8 cellular contexts compared by ENCODE assay signal in genomic region chr21:9823197-9824157, GRCh38.
DNase-seq lines count a peak whose midpoint lies in the region; ATAC-seq and TF ChIP-seq lines count a peak whose summit lies in the region.
"Not testable (repeated sequence)": the region's sequence is repeated elsewhere in the genome, so short reads cannot be mapped to it uniquely, and the experiment has no call there.

No MANE protein-coding gene starts in this region.

- not testable (repeated sequence) for H3K18ac ChIP-seq in trophoblast cell (ENCODE audit: low read length)

- not testable (repeated sequence) for H3K79me1 ChIP-seq in trophoblast cell (ENCODE audit: low read length)

- H3K27me3 ChIP-seq in Peyer's patch; right lobe of liver; trophoblast cell (ENCODE audit: insufficient read depth, low read length): not testable (repeated sequence)

- not testable (repeated sequence) for H2AFZ ChIP-seq in trophoblast cell (ENCODE audit: insufficient read depth, low read length, poor library complexity)

- H3K36me3 Mint-ChIP-seq in CD14-positive monocyte: not testable (repeated sequence)

- H3K9me3 ChIP-seq in Peyer's patch; right lobe of liver; trophoblast cell (ENCODE audit: insufficient read depth, low read depth, low read length): not testable (repeated sequence)

- H2BK12ac ChIP-seq in trophoblast cell (ENCODE audit: low read length): not testable (repeated sequence)

- H3K79me2 ChIP-seq in trophoblast cell (ENCODE audit: control insufficient read depth, insufficient read depth, low read length, poor library complexity): not testable (repeated sequence)

- not testable (repeated sequence) for ATAC-seq in Right ventricle myocardium inferior, right lobe of liver

- peak overlapping the region; percentile 51 for H4K12ac ChIP-seq in trophoblast cell (ENCODE audit: low read depth, low read length)

- H4K91ac ChIP-seq in trophoblast cell (ENCODE audit: low read depth, low read length): not testable (repeated sequence)

- H3K4me2 ChIP-seq in trophoblast cell (ENCODE audit: low read length): not testable (repeated sequence)

- DNase-seq in CD14-positive monocyte (ENCODE audit: low spot score): peak; percentile 73
- peak in 2 of 3 donors; percentile 59 to 71 for DNase-seq in Peyer's patch
- peak; percentile 70 for DNase-seq in activated CD8-positive, alpha-beta memory T cell treated with anti-CD3 and anti-CD28 coated beads for 24 hours
- DNase-seq in astrocyte of the hippocampus (ENCODE audit: low read depth, low spot score): peak; percentile 18
- peak; percentile 90 for DNase-seq in Right ventricle myocardium inferior (ENCODE audit: missing footprints)
- peak; percentile 60 to 87 (median 63) for DNase-seq in right lobe of liver
- DNase-seq in trophoblast cell: not testable (repeated sequence)
- peak; percentile 4 for DNase-seq in superior temporal gyrus (ENCODE audit: extremely low spot score)

- not testable (repeated sequence) for TF ChIP-seq POLR2A in Peyer's patch (IDR thresholded peaks at IDR 0.05); right lobe of liver (IDR thresholded peaks at IDR 0.05)

- H3K9me3 Mint-ChIP-seq in CD14-positive monocyte: peaks cover 9 to 35% (median 10%) of the 10 kb centered on the region in 7 donors

- intact Hi-C loops in CD14-positive monocyte (cut with micrococcal nuclease); Right ventricle myocardium inferior (cut with DNase I); right lobe of liver (cut with DNase I): not testable (repeated sequence)

- H3K14ac ChIP-seq in trophoblast cell (ENCODE audit: low read length): not testable (repeated sequence)

- H3K9ac ChIP-seq in trophoblast cell (ENCODE audit: low read length): not testable (repeated sequence)

- not testable (repeated sequence) for TF ChIP-seq CTCF in CD14-positive monocyte (IDR thresholded peaks at IDR 0.05); Peyer's patch (IDR thresholded peaks at IDR 0.05); right lobe of liver (IDR thresholded peaks at IDR 0.05)

- H3K36me3 ChIP-seq in Peyer's patch; right lobe of liver; trophoblast cell (ENCODE audit: control insufficient read depth in 1 of 2, insufficient read depth in 2 of 2, low read length in 2 of 2): not testable (repeated sequence)

- not testable (repeated sequence) for H3K4me1 ChIP-seq in Peyer's patch; right lobe of liver; trophoblast cell (ENCODE audit: control insufficient read depth in 1 of 2, insufficient read depth in 2 of 2, low read length in 2 of 2)

- not testable (repeated sequence) for H2BK120ac ChIP-seq in trophoblast cell (ENCODE audit: insufficient read depth, low read length, poor library complexity)

- H3K4me3 ChIP-seq in Peyer's patch; right lobe of liver; trophoblast cell (ENCODE audit: low read depth, low read length): not testable (repeated sequence)

- H2BK5ac ChIP-seq in trophoblast cell (ENCODE audit: low read depth, low read length, poor library complexity): not testable (repeated sequence)

- H3K27ac Mint-ChIP-seq in CD14-positive monocyte: not testable (repeated sequence)

- H3K27ac ChIP-seq in Peyer's patch; right lobe of liver; trophoblast cell (ENCODE audit: low read depth, low read length): not testable (repeated sequence)

- not testable (repeated sequence) for H3K27me3 Mint-ChIP-seq in CD14-positive monocyte (ENCODE audit: low read depth in 3 of 3)

- H3K4ac ChIP-seq in trophoblast cell (ENCODE audit: low read depth, low read length): not testable (repeated sequence)

- H3K23ac ChIP-seq in trophoblast cell (ENCODE audit: low read length): not testable (repeated sequence)

- not testable (repeated sequence) for H4K8ac ChIP-seq in trophoblast cell (ENCODE audit: low read depth, low read length)

- not testable (repeated sequence) for H3K4me1 Mint-ChIP-seq in CD14-positive monocyte

- not testable (repeated sequence) for H2AK5ac ChIP-seq in trophoblast cell (ENCODE audit: low read length)

- not testable (repeated sequence) for H3K4me3 Mint-ChIP-seq in CD14-positive monocyte

- 79% methylated on average over 35 of the region's 65 CpGs for WGBS in right lobe of liver (ENCODE audit: insufficient coverage, low coverage, low lambda C conversion rate, missing lambda C conversion rate)
- no CpG with 5 or more reads among the region's 65 CpGs for WGBS in trophoblast cell (ENCODE audit: extremely low coverage, insufficient coverage, insufficient read length)
